ENCODE assay signal across 16 cellular contexts in the genomic region with DNA sequence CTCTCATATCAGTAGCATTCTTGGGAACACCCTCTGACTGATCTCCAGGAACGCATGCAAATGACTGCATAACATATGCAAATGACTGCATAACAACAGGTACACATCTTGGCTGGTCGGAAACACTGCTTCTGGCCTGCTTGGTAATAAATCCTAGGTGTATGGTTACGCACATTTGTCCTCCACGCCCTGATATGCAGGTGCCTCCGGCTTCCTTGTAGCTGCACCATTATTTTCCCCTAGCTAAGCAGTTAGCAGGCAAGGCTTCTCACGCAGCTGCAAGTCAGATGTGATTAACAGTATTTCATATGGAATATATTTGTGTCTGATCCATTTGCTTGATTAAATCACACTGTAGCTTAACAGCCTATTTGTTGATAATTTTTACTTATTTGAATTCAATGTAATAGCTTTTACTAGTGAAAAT. TPM values are rescaled to one million over a fixed set of nuclear protein-coding genes. Genes with fewer than 3 reads are reported as not detected.
DNase-seq lines count a peak whose midpoint lies in the region; ATAC-seq and TF ChIP-seq lines count a peak whose summit lies in the region.
"Had no signal": no experiment of that assay in that cellular context is flagged by ENCODE, and none has a peak within 500 bp of the region (broad histone marks: within the 10 kb centered on the region; RNA-seq: fewer than 3 reads in every experiment).

No MANE protein-coding gene starts in this region.

- TF ChIP-seq POLR2A in gastroesophageal sphincter (IDR thresholded peaks at IDR 0.05), result no peak

- H3K36me3 Mint-ChIP-seq in GM23338 (ENCODE audit: low read depth), result peaks cover 16% of the 10 kb centered on the region

- intact Hi-C loops in ascending aorta (cut with DNase I) (loop anchor here (2.0 kb wide), 1 partner anchor 156 kb away; no protein-coding TSS in a partner anchor), colonic mucosa (cut with DNase I) (no loop called here)

- H3K4me1 Mint-ChIP-seq in GM23338, result peaks cover 53% of the 10 kb centered on the region

- TF ChIP-seq CTCF in GM23338 (conservative IDR thresholded peaks at IDR 0.05; ENCODE audit: low read depth in 2 of 2), result no peak
- TF ChIP-seq CTCF in ascending aorta (IDR thresholded peaks at IDR 0.05), result no peak
- no peak for TF ChIP-seq CTCF in gastroesophageal sphincter (IDR thresholded peaks at IDR 0.05)
- TF ChIP-seq CTCF in colonic mucosa (IDR thresholded peaks at IDR 0.05), result no peak

- H3K9me2 ChIP-seq in GM23338 (ENCODE audit: insufficient read depth), result no peaks in the 10 kb centered on the region

- no peak overlapping the region for H3K27ac Mint-ChIP-seq in GM23338

- WGBS in gastroesophageal sphincter (ENCODE audit: low coverage in 1 of 2), 2 donors, result 90 to 100% methylated on average over 2 to 5 of the region's 6 CpGs

- H4K20me1 ChIP-seq in GM23338 (replicated peaks; ENCODE audit: insufficient read depth), result peaks cover 19% of the 10 kb centered on the region; the same call in 1 of the 2 replicates

- peak overlapping the region; percentile 34 for H3K4me3 Mint-ChIP-seq in GM23338
- H3K4me3 Mint-ChIP-seq: central memory CD8-positive, alpha-beta T cell had no signal

- H3K36me3 ChIP-seq in GM23338 (ENCODE audit: insufficient read depth) (no peaks in the 10 kb centered on the region), ascending aorta (peaks cover 0 to 4% of the 10 kb centered on the region in 2 donors), gastroesophageal sphincter (peaks cover 0 to 8% of the 10 kb centered on the region in 2 donors), colonic mucosa (no peaks in the 10 kb centered on the region)
- H3K36me3 ChIP-seq: thoracic aorta, WERI-Rb-1 had no signal

- no peak overlapping the region for H3K9ac ChIP-seq in colonic mucosa (ENCODE audit: low read depth in 2 of 2, low read length in 2 of 2)

- peak; percentile 86 for DNase-seq in GM23338 (ENCODE audit: low spot score)
- DNase-seq in ascending aorta (ENCODE audit: low spot score in 2 of 2), result no peak
- peak; percentile 38 for DNase-seq in renal cortical epithelial cell (ENCODE audit: low read depth)
- no peak for DNase-seq in NK-92 (lab: John Stamatoyannopoulos, UW; ENCODE audit: unreplicated experiment)
- no peak for DNase-seq in colonic mucosa
- no peak for DNase-seq in GM19240 (ENCODE audit: insufficient read length, low spot score)
- DNase-seq: DMS79, MV-4-11, NCI-H226, posterior cingulate gyrus, SW 1271, WERI-Rb-1 had no signal

- H3K9me3 ChIP-seq in ascending aorta, result no peaks in the 10 kb centered on the region
- no peaks in the 10 kb centered on the region for H3K9me3 ChIP-seq in gastroesophageal sphincter
- H3K9me3 ChIP-seq in colonic mucosa, result no peaks in the 10 kb centered on the region
- H3K9me3 ChIP-seq: thoracic aorta had no signal

- H3K27me3 ChIP-seq in GM23338 (ENCODE audit: insufficient read depth) (peaks cover 9% of the 10 kb centered on the region; the same call in 1 of the 2 replicates), ascending aorta (no peaks in the 10 kb centered on the region), gastroesophageal sphincter (no peaks in the 10 kb centered on the region), colonic mucosa (no peaks in the 10 kb centered on the region)

- H3K4me2 ChIP-seq in GM23338, result peak overlapping the region; percentile 44

- H3K27me3 Mint-ChIP-seq in GM23338 (ENCODE audit: insufficient read depth, low read depth, poor library complexity), result peaks cover 5% of the 10 kb centered on the region

- H3K79me2 ChIP-seq in GM23338 (replicated peaks; ENCODE audit: insufficient read depth), result peaks cover 90% of the 10 kb centered on the region

- peak; percentile 88 for ATAC-seq in GM23338
- ATAC-seq in gastroesophageal sphincter, result no peak
- no peak for ATAC-seq in GM19035 (IDR thresholded peaks at IDR 0.05; ENCODE audit: unreplicated experiment)

- TF ChIP-seq EP300 in gastroesophageal sphincter (IDR thresholded peaks at IDR 0.05), result no peak

- H3K4me1 ChIP-seq in GM23338 (ENCODE audit: insufficient read depth) (peaks cover 38% of the 10 kb centered on the region), ascending aorta (peaks cover 9 to 28% of the 10 kb centered on the region in 2 donors), gastroesophageal sphincter (peaks cover 4 to 80% (median 23%) of the 10 kb centered on the region in 3 donors), colonic mucosa (no peaks in the 10 kb centered on the region)

- H3K27ac ChIP-seq in GM23338 (ENCODE audit: low read depth) (peak overlapping the region; percentile 5; the same call in 1 of the 2 replicates), ascending aorta (peak overlapping the region; percentile 46 to 51), gastroesophageal sphincter (peak overlapping the region in 3 of 4 donors; percentile 76 to 79 (median 78)), colonic mucosa (no peak overlapping the region)
- H3K27ac ChIP-seq: WERI-Rb-1 had no signal

- H2AFZ ChIP-seq in GM23338, result no peak overlapping the region

- H3K4me3 ChIP-seq in GM23338 (peak overlapping the region; percentile 5; the same call in 1 of the 2 replicates), ascending aorta (no peak overlapping the region), gastroesophageal sphincter (no peak overlapping the region), colonic mucosa (no peak overlapping the region)

- no peaks in the 10 kb centered on the region for H3F3A ChIP-seq in GM23338 (replicated peaks; ENCODE audit: low read depth)

- H3K9me3 Mint-ChIP-seq in GM23338, result no peaks in the 10 kb centered on the region
- H3K9me3 Mint-ChIP-seq: central memory CD8-positive, alpha-beta T cell had no signal

TF ChIP-seq in GM23338, 12 proteins besides CTCF, POLR2A, EP300 and RAD21 (continues in another document):
- TF ChIP-seq JUNB (IDR thresholded peaks at IDR 0.05; ENCODE audit: unreplicated experiment), result no peak

RNA-seq across cellular contexts. Expression of gene RPS6KA2, which starts 5.9 kb away (rescaled TPM):
- total RNA-seq in GM23338 (2014; rRNA removed; shearing (Covaris generic)), result 25.3 and 25.6 TPM in 2 replicates
- polyA plus RNA-seq in GM23338 (2016; fragmentation: Nextera tagmentation; extraction: Ambion mirVana), result 9.4 and 12.5 TPM in 2 replicates
- 196 TPM for total RNA-seq in ascending aorta
- 100 to 1,000 TPM in 1 of 4 donors, 10 to 100 TPM in 3; 55.4 to 119 (median 76.4) TPM for total RNA-seq in gastroesophageal sphincter
- 30.9 and 34.9 TPM in 2 replicates for total RNA-seq in renal cortical epithelial cell
- 10 to 100 TPM in 1 of 2 donors, 1 to 10 TPM in 1; 7.8 to 13.6 TPM for total RNA-seq in colonic mucosa

RNA-seq across cellular contexts. Expression of gene RAMACL, which starts 34.6 kb away (rescaled TPM):
- total RNA-seq in GM23338 (2014; rRNA removed; shearing (Covaris generic)), result 4.0 and 4.2 TPM in 2 replicates
- polyA plus RNA-seq in GM23338 (2016; fragmentation: Nextera tagmentation; extraction: Ambion mirVana), result 0.61 and 0.68 TPM in 2 replicates
- total RNA-seq in ascending aorta (not detected), gastroesophageal sphincter (1 to 10 TPM in 3 of 4 donors, under 1 TPM in 1; 0.27 to 2.5 (median 1.7) TPM), renal cortical epithelial cell (0.35 and 0.75 TPM in 2 replicates), colonic mucosa (under 1 TPM; 0.48 to 0.54 TPM)

Comparison
In these comparisons a context has a peak if more than half of its experiments do, and no peak if none do; other contexts are left out.
1. DNase-seq: peak in GM23338 (single experiment) and renal cortical epithelial cell (single experiment); none in ascending aorta (0 of 2), NK-92 (single experiment), colonic mucosa (single experiment) and GM19240 (single experiment).